1 cellular context compared by ENCODE assay signal in genomic region chr22:35230839-35231584, GRCh38.
A peak's percentile ranks its signal among the peaks of the same experiment; 100 is the strongest.
TF ChIP-seq lines count a peak whose summit lies in the region.

No MANE protein-coding gene starts in this region.

TF ChIP-seq in HepG2, 621 proteins besides CTCF, POLR2A, EP300 and RAD21 (continued from another document and continues in another):
- TF ChIP-seq ZBTB42 (CRISPR knock-in tag; IDR thresholded peaks at IDR 0.05), result no peak
- TF ChIP-seq FOXC1 (CRISPR knock-in tag; IDR thresholded peaks at IDR 0.05; ENCODE audit: borderline replicate concordance), result no peak
- TF ChIP-seq FOXK1 (CRISPR knock-in tag; IDR thresholded peaks at IDR 0.05; ENCODE audit: borderline replicate concordance, low read depth), result no peak
- no peak for TF ChIP-seq ZFYVE20 (CRISPR knock-in tag; IDR thresholded peaks at IDR 0.05; ENCODE audit: borderline replicate concordance, low read depth)
- TF ChIP-seq, protein P1, sequence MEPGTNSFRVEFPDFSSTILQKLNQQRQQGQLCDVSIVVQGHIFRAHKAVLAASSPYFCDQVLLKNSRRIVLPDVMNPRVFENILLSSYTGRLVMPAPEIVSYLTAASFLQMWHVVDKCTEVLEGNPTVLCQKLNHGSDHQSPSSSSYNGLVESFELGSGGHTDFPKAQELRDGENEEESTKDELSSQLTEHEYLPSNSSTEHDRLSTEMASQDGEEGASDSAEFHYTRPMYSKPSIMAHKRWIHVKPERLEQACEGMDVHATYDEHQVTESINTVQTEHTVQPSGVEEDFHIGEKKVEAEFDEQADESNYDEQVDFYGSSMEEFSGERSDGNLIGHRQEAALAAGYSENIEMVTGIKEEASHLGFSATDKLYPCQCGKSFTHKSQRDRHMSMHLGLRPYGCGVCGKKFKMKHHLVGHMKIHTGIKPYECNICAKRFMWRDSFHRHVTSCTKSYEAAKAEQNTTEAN (CRISPR knock-in tag; conservative IDR thresholded peaks at IDR 0.05), result no peak
- TF ChIP-seq, protein P2, sequence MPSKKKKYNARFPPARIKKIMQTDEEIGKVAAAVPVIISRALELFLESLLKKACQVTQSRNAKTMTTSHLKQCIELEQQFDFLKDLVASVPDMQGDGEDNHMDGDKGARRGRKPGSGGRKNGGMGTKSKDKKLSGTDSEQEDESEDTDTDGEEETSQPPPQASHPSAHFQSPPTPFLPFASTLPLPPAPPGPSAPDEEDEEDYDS (CRISPR knock-in tag; IDR thresholded peaks at IDR 0.05), result peak; percentile 98
- TF ChIP-seq, protein P3, sequence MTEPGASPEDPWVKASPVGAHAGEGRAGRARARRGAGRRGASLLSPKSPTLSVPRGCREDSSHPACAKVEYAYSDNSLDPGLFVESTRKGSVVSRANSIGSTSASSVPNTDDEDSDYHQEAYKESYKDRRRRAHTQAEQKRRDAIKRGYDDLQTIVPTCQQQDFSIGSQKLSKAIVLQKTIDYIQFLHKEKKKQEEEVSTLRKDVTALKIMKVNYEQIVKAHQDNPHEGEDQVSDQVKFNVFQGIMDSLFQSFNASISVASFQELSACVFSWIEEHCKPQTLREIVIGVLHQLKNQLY (CRISPR knock-in tag; IDR thresholded peaks at IDR 0.05), result no peak
- no peak for TF ChIP-seq CENPX (CRISPR knock-in tag; IDR thresholded peaks at IDR 0.05)
- no peak for TF ChIP-seq NPAS2 (CRISPR knock-in tag; IDR thresholded peaks at IDR 0.05; ENCODE audit: borderline replicate concordance)
- no peak for TF ChIP-seq ZNF720 (CRISPR knock-in tag; IDR thresholded peaks at IDR 0.05)
- TF ChIP-seq TARDBP (CRISPR knock-in tag; IDR thresholded peaks at IDR 0.05), result no peak
- TF ChIP-seq ZNF180 (CRISPR knock-in tag; IDR thresholded peaks at IDR 0.05; ENCODE audit: borderline replicate concordance, low read depth), result no peak
- TF ChIP-seq FOXK2 (IDR thresholded peaks at IDR 0.05), result no peak
- TF ChIP-seq, protein P4, sequence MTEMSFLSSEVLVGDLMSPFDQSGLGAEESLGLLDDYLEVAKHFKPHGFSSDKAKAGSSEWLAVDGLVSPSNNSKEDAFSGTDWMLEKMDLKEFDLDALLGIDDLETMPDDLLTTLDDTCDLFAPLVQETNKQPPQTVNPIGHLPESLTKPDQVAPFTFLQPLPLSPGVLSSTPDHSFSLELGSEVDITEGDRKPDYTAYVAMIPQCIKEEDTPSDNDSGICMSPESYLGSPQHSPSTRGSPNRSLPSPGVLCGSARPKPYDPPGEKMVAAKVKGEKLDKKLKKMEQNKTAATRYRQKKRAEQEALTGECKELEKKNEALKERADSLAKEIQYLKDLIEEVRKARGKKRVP (CRISPR knock-in tag; IDR thresholded peaks at IDR 0.05), result no peak
- TF ChIP-seq KDM5A (IDR thresholded peaks at IDR 0.05; ENCODE audit: borderline replicate concordance, low read length), result peak; percentile 62; the same call in 1 of the 2 replicates
- no peak for TF ChIP-seq ZNF589 (CRISPR knock-in tag; conservative IDR thresholded peaks at IDR 0.05)
- TF ChIP-seq ZNF230 (CRISPR knock-in tag; IDR thresholded peaks at IDR 0.05), result no peak
- TF ChIP-seq, protein P5, sequence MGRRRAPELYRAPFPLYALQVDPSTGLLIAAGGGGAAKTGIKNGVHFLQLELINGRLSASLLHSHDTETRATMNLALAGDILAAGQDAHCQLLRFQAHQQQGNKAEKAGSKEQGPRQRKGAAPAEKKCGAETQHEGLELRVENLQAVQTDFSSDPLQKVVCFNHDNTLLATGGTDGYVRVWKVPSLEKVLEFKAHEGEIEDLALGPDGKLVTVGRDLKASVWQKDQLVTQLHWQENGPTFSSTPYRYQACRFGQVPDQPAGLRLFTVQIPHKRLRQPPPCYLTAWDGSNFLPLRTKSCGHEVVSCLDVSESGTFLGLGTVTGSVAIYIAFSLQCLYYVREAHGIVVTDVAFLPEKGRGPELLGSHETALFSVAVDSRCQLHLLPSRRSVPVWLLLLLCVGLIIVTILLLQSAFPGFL (CRISPR knock-in tag; IDR thresholded peaks at IDR 0.05), result no peak
- no peak for TF ChIP-seq ZNF329 (CRISPR knock-in tag; IDR thresholded peaks at IDR 0.05; ENCODE audit: low read depth)
- TF ChIP-seq SRF (IDR thresholded peaks at IDR 0.05; ENCODE audit: low read depth, low read length), result no peak
- no peak for TF ChIP-seq TCF12 (IDR thresholded peaks at IDR 0.05)
- no peak for TF ChIP-seq TCF12 (CRISPR knock-in tag; IDR thresholded peaks at IDR 0.05)
- no peak for TF ChIP-seq ZZZ3 (CRISPR knock-in tag; IDR thresholded peaks at IDR 0.05; ENCODE audit: borderline replicate concordance)
- TF ChIP-seq JUNB (CRISPR knock-in tag; IDR thresholded peaks at IDR 0.05; ENCODE audit: borderline replicate concordance), result no peak
- TF ChIP-seq MED1 (CRISPR knock-in tag; IDR thresholded peaks at IDR 0.05), result 0 out of 2 replicates have a peak, but pooled peaks have one; percentile 28
- 0 out of 2 replicates have a peak, but pooled peaks have one; percentile 1 for TF ChIP-seq KMT2A (CRISPR knock-in tag; IDR thresholded peaks at IDR 0.05)
- no peak for TF ChIP-seq IRX3 (CRISPR knock-in tag; IDR thresholded peaks at IDR 0.05; ENCODE audit: borderline replicate concordance, low read depth)
- 0 out of 2 replicates have a peak, but pooled peaks have one; percentile 24 for TF ChIP-seq ZKSCAN5 (CRISPR knock-in tag; IDR thresholded peaks at IDR 0.05)
- TF ChIP-seq ZHX1 (CRISPR knock-in tag; IDR thresholded peaks at IDR 0.05; ENCODE audit: low read depth), result no peak
- TF ChIP-seq, protein P6, sequence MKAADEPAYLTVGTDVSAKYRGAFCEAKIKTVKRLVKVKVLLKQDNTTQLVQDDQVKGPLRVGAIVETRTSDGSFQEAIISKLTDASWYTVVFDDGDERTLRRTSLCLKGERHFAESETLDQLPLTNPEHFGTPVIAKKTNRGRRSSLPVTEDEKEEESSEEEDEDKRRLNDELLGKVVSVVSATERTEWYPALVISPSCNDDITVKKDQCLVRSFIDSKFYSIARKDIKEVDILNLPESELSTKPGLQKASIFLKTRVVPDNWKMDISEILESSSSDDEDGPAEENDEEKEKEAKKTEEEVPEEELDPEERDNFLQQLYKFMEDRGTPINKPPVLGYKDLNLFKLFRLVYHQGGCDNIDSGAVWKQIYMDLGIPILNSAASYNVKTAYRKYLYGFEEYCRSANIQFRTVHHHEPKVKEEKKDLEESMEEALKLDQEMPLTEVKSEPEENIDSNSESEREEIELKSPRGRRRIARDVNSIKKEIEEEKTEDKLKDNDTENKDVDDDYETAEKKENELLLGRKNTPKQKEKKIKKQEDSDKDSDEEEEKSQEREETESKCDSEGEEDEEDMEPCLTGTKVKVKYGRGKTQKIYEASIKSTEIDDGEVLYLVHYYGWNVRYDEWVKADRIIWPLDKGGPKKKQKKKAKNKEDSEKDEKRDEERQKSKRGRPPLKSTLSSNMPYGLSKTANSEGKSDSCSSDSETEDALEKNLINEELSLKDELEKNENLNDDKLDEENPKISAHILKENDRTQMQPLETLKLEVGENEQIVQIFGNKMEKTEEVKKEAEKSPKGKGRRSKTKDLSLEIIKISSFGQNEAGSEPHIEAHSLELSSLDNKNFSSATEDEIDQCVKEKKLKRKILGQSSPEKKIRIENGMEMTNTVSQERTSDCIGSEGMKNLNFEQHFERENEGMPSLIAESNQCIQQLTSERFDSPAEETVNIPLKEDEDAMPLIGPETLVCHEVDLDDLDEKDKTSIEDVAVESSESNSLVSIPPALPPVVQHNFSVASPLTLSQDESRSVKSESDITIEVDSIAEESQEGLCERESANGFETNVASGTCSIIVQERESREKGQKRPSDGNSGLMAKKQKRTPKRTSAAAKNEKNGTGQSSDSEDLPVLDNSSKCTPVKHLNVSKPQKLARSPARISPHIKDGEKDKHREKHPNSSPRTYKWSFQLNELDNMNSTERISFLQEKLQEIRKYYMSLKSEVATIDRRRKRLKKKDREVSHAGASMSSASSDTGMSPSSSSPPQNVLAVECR (CRISPR knock-in tag; IDR thresholded peaks at IDR 0.05; ENCODE audit: borderline replicate concordance), result peak; percentile 44; the same call in 1 of the 2 replicates
- peak; percentile 48; the same call in 1 of the 2 replicates for TF ChIP-seq YEATS2 (CRISPR knock-in tag; IDR thresholded peaks at IDR 0.05; ENCODE audit: borderline replicate concordance)
- TF ChIP-seq GATAD2A (CRISPR knock-in tag; IDR thresholded peaks at IDR 0.05), result 0 out of 2 replicates have a peak, but pooled peaks have one; percentile 10
- TF ChIP-seq, protein P7, sequence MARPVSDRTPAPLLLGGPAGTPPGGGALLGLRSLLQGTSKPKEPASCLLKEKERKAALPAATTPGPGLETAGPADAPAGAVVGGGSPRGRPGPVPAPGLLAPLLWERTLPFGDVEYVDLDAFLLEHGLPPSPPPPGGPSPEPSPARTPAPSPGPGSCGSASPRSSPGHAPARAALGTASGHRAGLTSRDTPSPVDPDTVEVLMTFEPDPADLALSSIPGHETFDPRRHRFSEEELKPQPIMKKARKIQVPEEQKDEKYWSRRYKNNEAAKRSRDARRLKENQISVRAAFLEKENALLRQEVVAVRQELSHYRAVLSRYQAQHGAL (CRISPR knock-in tag; IDR thresholded peaks at IDR 0.05; ENCODE audit: not compliant biosample characterization), result no peak
- 0 out of 2 replicates have a peak, but pooled peaks have one; percentile 27 for TF ChIP-seq THAP11 (CRISPR knock-in tag; IDR thresholded peaks at IDR 0.05)
- no peak for TF ChIP-seq ZSCAN21 (CRISPR knock-in tag; IDR thresholded peaks at IDR 0.05; ENCODE audit: borderline replicate concordance)
- TF ChIP-seq YEATS4 (CRISPR knock-in tag; IDR thresholded peaks at IDR 0.05; ENCODE audit: borderline replicate concordance), result no peak
- TF ChIP-seq ZNF354B (CRISPR knock-in tag; IDR thresholded peaks at IDR 0.05), result no peak
- TF ChIP-seq, protein P8, sequence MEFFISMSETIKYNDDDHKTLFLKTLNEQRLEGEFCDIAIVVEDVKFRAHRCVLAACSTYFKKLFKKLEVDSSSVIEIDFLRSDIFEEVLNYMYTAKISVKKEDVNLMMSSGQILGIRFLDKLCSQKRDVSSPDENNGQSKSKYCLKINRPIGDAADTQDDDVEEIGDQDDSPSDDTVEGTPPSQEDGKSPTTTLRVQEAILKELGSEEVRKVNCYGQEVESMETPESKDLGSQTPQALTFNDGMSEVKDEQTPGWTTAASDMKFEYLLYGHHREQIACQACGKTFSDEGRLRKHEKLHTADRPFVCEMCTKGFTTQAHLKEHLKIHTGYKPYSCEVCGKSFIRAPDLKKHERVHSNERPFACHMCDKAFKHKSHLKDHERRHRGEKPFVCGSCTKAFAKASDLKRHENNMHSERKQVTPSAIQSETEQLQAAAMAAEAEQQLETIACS (CRISPR knock-in tag; IDR thresholded peaks at IDR 0.05), result no peak
- no peak for TF ChIP-seq TP53 (CRISPR knock-in tag; conservative IDR thresholded peaks at IDR 0.05)
- TF ChIP-seq SNAPC5 (CRISPR knock-in tag; IDR thresholded peaks at IDR 0.05; ENCODE audit: borderline replicate concordance), result no peak
- no peak for TF ChIP-seq ZNF124 (CRISPR knock-in tag; IDR thresholded peaks at IDR 0.05)
- no peak for TF ChIP-seq ZNF253 (CRISPR knock-in tag; IDR thresholded peaks at IDR 0.05; ENCODE audit: borderline replicate concordance)
- TF ChIP-seq ZNF280D (CRISPR knock-in tag; IDR thresholded peaks at IDR 0.05), result 0 out of 2 replicates have a peak, but pooled peaks have one; percentile 26
- no peak for TF ChIP-seq ZNF12 (CRISPR knock-in tag; IDR thresholded peaks at IDR 0.05)
- no peak for TF ChIP-seq SP1 (IDR thresholded peaks at IDR 0.05)
- no peak for TF ChIP-seq SP1 (CRISPR knock-in tag; IDR thresholded peaks at IDR 0.05)
- no peak for TF ChIP-seq ATAD3A (CRISPR knock-in tag; IDR thresholded peaks at IDR 0.05)
